ENCODE assay signal across 9 cellular contexts in genomic region chr10:101780187-101780817, GRCh38. TPM values are rescaled to one million over a fixed set of nuclear protein-coding genes. Genes with fewer than 3 reads are reported as not detected.
DNase-seq lines count a peak whose midpoint lies in the region; ATAC-seq and TF ChIP-seq lines count a peak whose summit lies in the region.
"Had no signal": no experiment of that assay in that cellular context is flagged by ENCODE, and none has a peak within 500 bp of the region (broad histone marks: within the 10 kb centered on the region; RNA-seq: fewer than 3 reads in every experiment).

No MANE protein-coding gene starts in this region.

- H3K9me3 ChIP-seq in BLaER1 = no peaks in the 10 kb centered on the region

- H3K27me3 ChIP-seq in BLaER1 = peaks cover 50% of the 10 kb centered on the region

- no peak overlapping the region for H3K27ac ChIP-seq in BLaER1
- H3K27ac ChIP-seq in coronary artery = no peak overlapping the region

- peak; percentile 68 for DNase-seq in coronary artery (ENCODE audit: low spot score)
- DNase-seq in natural killer cell treated with Interleukin-12 subunit alpha and Interleukin-12 subunit beta and Interleukin-15 and Interleukin-18, amount 100 ng/mL, for 72 hours (ENCODE audit: low spot score) = no peak
- DNase-seq in foreskin melanocyte = no peak
- DNase-seq in Ammon's horn (ENCODE audit: low spot score) = no peak

- peaks cover 12% of the 10 kb centered on the region for H3K36me3 Mint-ChIP-seq in natural killer cell treated with Interleukin-12 subunit alpha and Interleukin-12 subunit beta and Interleukin-15 and Interleukin-18, amount 100 ng/mL, for 72 hours

- H3K4me3 Mint-ChIP-seq in natural killer cell treated with Interleukin-12 subunit alpha and Interleukin-12 subunit beta and Interleukin-15 and Interleukin-18, amount 100 ng/mL, for 72 hours = peak overlapping the region; percentile 83

- peaks cover 50% of the 10 kb centered on the region for H3K4me1 ChIP-seq in BLaER1

- H3K9ac ChIP-seq in BLaER1 = no peak overlapping the region

- ATAC-seq in HG03045 (IDR thresholded peaks at IDR 0.05; ENCODE audit: unreplicated experiment) = peak; percentile 2
- ATAC-seq in natural killer cell treated with Interleukin-12 subunit alpha and Interleukin-12 subunit beta and Interleukin-15 and Interleukin-18, amount 100 ng/mL, for 72 hours = no peak
- ATAC-seq in HG03095 (IDR thresholded peaks at IDR 0.05; ENCODE audit: unreplicated experiment) = no peak
- no peak for ATAC-seq in HG03139 (IDR thresholded peaks at IDR 0.05; ENCODE audit: unreplicated experiment)

- H3K4me3 ChIP-seq in BLaER1 = peak overlapping the region; percentile 66
- peak overlapping the region; percentile 70 for H3K4me3 ChIP-seq in coronary artery

- TF ChIP-seq CTCF in coronary artery (IDR thresholded peaks at IDR 0.05) = no peak

- no peaks in the 10 kb centered on the region for H3K9me3 Mint-ChIP-seq in natural killer cell treated with Interleukin-12 subunit alpha and Interleukin-12 subunit beta and Interleukin-15 and Interleukin-18, amount 100 ng/mL, for 72 hours

- H3K4me2 ChIP-seq in BLaER1 = peak overlapping the region; percentile 96

- H3K36me3 ChIP-seq in BLaER1 = peaks cover 22% of the 10 kb centered on the region; the same call in 1 of the 2 replicates

- no peak overlapping the region for H3K27ac Mint-ChIP-seq in natural killer cell treated with Interleukin-12 subunit alpha and Interleukin-12 subunit beta and Interleukin-15 and Interleukin-18, amount 100 ng/mL, for 72 hours

- peaks cover 40 to 49% of the 10 kb centered on the region in 2 donors for H3K4me1 Mint-ChIP-seq in natural killer cell treated with Interleukin-12 subunit alpha and Interleukin-12 subunit beta and Interleukin-15 and Interleukin-18, amount 100 ng/mL, for 72 hours (ENCODE audit: low read depth in 2 of 2)

- H3K27me3 Mint-ChIP-seq in natural killer cell treated with Interleukin-12 subunit alpha and Interleukin-12 subunit beta and Interleukin-15 and Interleukin-18, amount 100 ng/mL, for 72 hours = peaks cover 20 to 24% of the 10 kb centered on the region in 2 donors

- H4K20me1 ChIP-seq in BLaER1 = peaks cover 49% of the 10 kb centered on the region

RNA-seq across cellular contexts. Expression of gene NPM3, which starts 2.9 kb away (rescaled TPM):
- 100 to 1,000 TPM in 1 of 2 donors, 10 to 100 TPM in 1; 52.5 to 157 TPM for total RNA-seq in natural killer cell treated with Interleukin-12 subunit alpha and Interleukin-12 subunit beta and Interleukin-15 and Interleukin-18, amount 100 ng/mL, for 72 hours

RNA-seq across cellular contexts. Expression of gene FGF8, which starts 4.4 kb away (rescaled TPM):
- not detected for total RNA-seq in natural killer cell treated with Interleukin-12 subunit alpha and Interleukin-12 subunit beta and Interleukin-15 and Interleukin-18, amount 100 ng/mL, for 72 hours
- total RNA-seq: kidney epithelial cell had no signal

RNA-seq across cellular contexts. Expression of gene OGA, which starts 37.9 kb away (rescaled TPM):
- 100 to 1,000 TPM; 174 to 237 TPM for total RNA-seq in natural killer cell treated with Interleukin-12 subunit alpha and Interleukin-12 subunit beta and Interleukin-15 and Interleukin-18, amount 100 ng/mL, for 72 hours
